Comparison of ENCODE assay signal across 10 cellular contexts in the genomic region with DNA sequence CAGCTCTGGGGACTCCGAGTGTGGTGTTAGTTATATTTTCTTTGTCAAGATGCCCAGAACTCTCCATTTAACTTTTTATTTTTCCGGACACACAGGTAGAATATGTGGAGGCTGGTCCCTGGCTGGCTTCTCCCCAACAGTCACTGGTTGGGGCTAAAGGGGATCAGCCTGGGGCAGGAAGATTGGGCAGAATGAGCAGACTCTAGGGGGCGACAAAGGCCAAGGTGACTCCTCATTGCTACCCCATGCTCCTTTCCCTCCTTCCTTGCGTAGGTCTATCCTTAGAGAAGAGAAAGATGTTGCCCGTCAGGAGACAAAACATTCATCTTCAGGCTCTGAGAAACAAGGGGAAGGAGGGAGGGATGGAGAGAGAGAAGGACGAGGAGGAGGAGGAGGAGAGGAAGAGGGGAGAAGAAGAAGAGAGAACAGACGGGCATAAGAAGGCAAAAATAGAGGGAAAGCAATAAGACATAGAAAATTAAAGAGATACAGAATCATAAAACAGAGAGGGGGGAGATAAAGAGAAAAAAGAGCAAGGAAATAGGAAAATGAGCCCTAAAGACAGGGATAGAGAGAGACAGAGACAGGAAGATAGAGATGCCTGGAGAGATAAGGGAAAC.
DNase-seq lines count a peak whose midpoint lies in the region; ATAC-seq and TF ChIP-seq lines count a peak whose summit lies in the region.
"Had no signal": no experiment of that assay in that cellular context is flagged by ENCODE, and none has a peak within 500 bp of the region (broad histone marks: within the 10 kb centered on the region; RNA-seq: fewer than 3 reads in every experiment).

No MANE protein-coding gene starts in this region.

- ATAC-seq in GM21526 (IDR thresholded peaks at IDR 0.05; ENCODE audit: low FRiP score, unreplicated experiment), result no peak

- POLR2A ChIA-PET in AG04449 (lab: Yijun Ruan, JAX), result no interaction called here

- H3K36me3 ChIP-seq in Peyer's patch, result no peaks in the 10 kb centered on the region
- H3K36me3 ChIP-seq: uterus had no signal

- CTCF ChIA-PET in AG04449 (lab: Yijun Ruan, JAX), result interaction anchor here (1.0 to 6.4 kb wide), 5 partner anchors 90 to 199 kb away, joined by 4 to 38 read pairs (median 9); a partner anchor contains a TSS

- TF ChIP-seq CTCF in AG04449 (IDR thresholded peaks at IDR 0.05; ENCODE audit: insufficient read depth, low read length, missing control alignments), result peak; percentile 33
- peak; percentile 40 for TF ChIP-seq CTCF in GM12873 (IDR thresholded peaks at IDR 0.05; ENCODE audit: insufficient read depth, low read depth, low read length, missing control alignments)
- peak in 4 of 6 experiments; percentile 20 to 77 (median 66) for TF ChIP-seq CTCF in Peyer's patch (IDR thresholded peaks at IDR 0.05)

- no peaks in the 10 kb centered on the region for H3K27me3 ChIP-seq in Peyer's patch
- H3K27me3 ChIP-seq: uterus had no signal

- H3K9me3 ChIP-seq in Peyer's patch, result peaks cover 0 to 9% (median 0%) of the 10 kb centered on the region in 4 donors

- no peak overlapping the region for H3K4me3 ChIP-seq in AG04449 (ENCODE audit: low read depth, low read length)
- H3K4me3 ChIP-seq in Peyer's patch, result no peak overlapping the region
- H3K4me3 ChIP-seq: uterus had no signal

- H3K4me1 ChIP-seq in Peyer's patch, result no peaks in the 10 kb centered on the region
- H3K4me1 ChIP-seq: uterus had no signal

- H3K27ac ChIP-seq in Peyer's patch (no peak overlapping the region), caudate nucleus (ENCODE audit: low read depth, low read length) (no peak overlapping the region)
- H3K27ac ChIP-seq: uterus had no signal

- DNase-seq in AG04449 (ENCODE audit: low read depth, low spot score) (no peak), Peyer's patch (peak in 1 of 3 donors; percentile 77), foreskin melanocyte (peak; percentile 24), caudate nucleus (lab: John Stamatoyannopoulos, UW) (no peak), NCI-H2171 treated with DMSO at 0.1 percent for 48 hours (lab: John Stamatoyannopoulos, UW) (no peak), putamen (ENCODE audit: low spot score) (no peak)
- DNase-seq: retina, uterus had no signal

- TF ChIP-seq POLR2A in Peyer's patch (IDR thresholded peaks at IDR 0.05), result no peak
